ENCODE assay signal across 22 cellular contexts in the genomic region with DNA sequence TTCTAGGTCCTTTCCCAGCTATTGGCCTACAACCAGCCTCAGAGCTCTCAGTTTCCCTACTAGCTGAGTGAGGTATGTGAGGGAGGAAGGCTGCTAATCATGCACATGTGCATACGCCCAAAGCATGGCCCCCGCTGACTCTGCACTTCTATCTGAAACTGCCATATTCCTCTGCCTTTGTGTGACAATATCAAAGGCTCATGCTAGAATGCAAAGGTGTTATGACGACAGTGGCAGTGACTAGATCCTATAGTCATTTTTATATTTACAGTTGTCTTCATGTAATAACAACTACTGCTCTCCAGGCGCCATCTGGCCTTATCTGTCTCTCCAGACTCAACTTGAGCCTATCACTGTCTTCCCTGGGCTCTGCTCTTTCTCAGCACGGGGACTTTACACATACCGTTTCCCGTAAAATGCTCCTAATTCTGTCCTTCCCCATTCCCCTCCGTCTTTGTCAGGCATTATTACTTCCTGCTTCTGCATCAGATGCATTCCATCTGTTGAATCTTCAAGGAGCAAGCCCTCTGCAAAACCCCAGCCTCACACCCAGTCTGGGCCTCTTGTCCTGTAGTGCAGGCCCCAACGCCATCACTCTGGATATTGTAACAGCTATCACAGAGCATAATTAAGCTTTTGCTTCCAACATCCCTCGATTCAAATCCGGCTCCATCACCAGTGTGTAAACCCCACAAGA.
"Had no signal": no experiment of that assay in that cellular context is flagged by ENCODE, and none has a peak within 500 bp of the region (broad histone marks: within the 10 kb centered on the region; RNA-seq: fewer than 3 reads in every experiment).

No MANE protein-coding gene starts in this region.

- H3K4me1 Mint-ChIP-seq: memory B cell had no signal

- H3K36me3 Mint-ChIP-seq: memory B cell had no signal

- H3K27ac Mint-ChIP-seq: memory B cell, nephron progenitor cell, progenitor cell of endocrine pancreas had no signal

- H3K27me3 Mint-ChIP-seq: progenitor cell of endocrine pancreas had no signal

- H3K9me3 ChIP-seq: gastrocnemius medialis, upper lobe of left lung had no signal

- H3K4me3 Mint-ChIP-seq: memory B cell, nephron progenitor cell had no signal

- DNase-seq: activated CD4-positive, alpha-beta T cell treated with anti-CD3 and anti-CD28 coated beads, Interleukin-2, amount 50 U/mL, for 1 hour; activated CD8-positive, alpha-beta memory T cell treated with anti-CD3 and anti-CD28 coated beads for 24 hours; activated naive CD4-positive, alpha-beta T cell treated with Interleukin-2 at 50 U/mL for 16 hours; activated T-cell treated with anti-CD3 and anti-CD28 coated beads for 4 hours; anterior cingulate cortex; brain microvascular endothelial cell; cortex of kidney; effector CD4-positive, alpha-beta T cell; gastrocnemius medialis; left ventricle myocardium superior; nephron progenitor cell; occipital lobe; right cardiac atrium; stimulated activated CD4-positive, alpha-beta T cell treated with anti-CD3 and anti-CD28 coated beads, Interleukin-4, amount 100 ng/mL, for 4 hours; stimulated activated CD8-positive, alpha-beta memory T cell treated with anti-CD3 and anti-CD28 coated beads, Interleukin-4, amount 100 ng/mL, for 48 hours; stimulated activated naive CD4-positive, alpha-beta T cell treated with Interleukin-2 at 50 U/mL for 16 hours; T-helper 2 cell; upper lobe of left lung had no signal

- H3K4me1 ChIP-seq: upper lobe of left lung had no signal

- H3K36me3 ChIP-seq: brain microvascular endothelial cell, gastrocnemius medialis, upper lobe of left lung had no signal

- H3K9me3 Mint-ChIP-seq: memory B cell had no signal

- H3K4me3 ChIP-seq: gastrocnemius medialis, skin epidermis, upper lobe of left lung had no signal

- H3K27me3 ChIP-seq: brain microvascular endothelial cell, gastrocnemius medialis, upper lobe of left lung had no signal

- ATAC-seq: activated CD4-positive, CD25-positive, alpha-beta regulatory T cell treated with anti-CD3 and anti-CD28 coated beads, Interleukin-2, amount 50 U/mL, for 24 hours; gastrocnemius medialis; left ventricle myocardium superior; right cardiac atrium had no signal

- H3K27ac ChIP-seq: brain microvascular endothelial cell, gastrocnemius medialis, skin epidermis, upper lobe of left lung had no signal
